3 cellular contexts compared by ENCODE assay signal in genomic region chr6:160535270-160535669, GRCh38.
TF ChIP-seq lines count a peak whose summit lies in the region.

No MANE protein-coding gene starts in this region.

TF ChIP-seq in HepG2, 621 proteins besides CTCF, POLR2A, EP300 and RAD21:
- 0 out of 2 replicates have a peak, but pooled peaks have one; percentile 41 for TF ChIP-seq FOXK2 (IDR thresholded peaks at IDR 0.05)
- no peak for TF ChIP-seq IRF2 (CRISPR knock-in tag; IDR thresholded peaks at IDR 0.05)
- no peak for TF ChIP-seq MYC (CRISPR knock-in tag; IDR thresholded peaks at IDR 0.05; ENCODE audit: borderline replicate concordance)
- TF ChIP-seq MYNN (CRISPR knock-in tag; IDR thresholded peaks at IDR 0.05; ENCODE audit: low read depth): no peak
- TF ChIP-seq TRIM22 (IDR thresholded peaks at IDR 0.05): peak; percentile 79; the same call in 1 of the 2 replicates
- TF ChIP-seq CREB1 (IDR thresholded peaks at IDR 0.05): peak; percentile 92
- no peak for TF ChIP-seq CREB1 (CRISPR knock-in tag; IDR thresholded peaks at IDR 0.05)
- TF ChIP-seq RFX1 (IDR thresholded peaks at IDR 0.05): no peak
- TF ChIP-seq SOX6 (IDR thresholded peaks at IDR 0.05): 0 out of 2 replicates have a peak, but pooled peaks have one; percentile 68
- no peak for TF ChIP-seq SOX6 (CRISPR knock-in tag; IDR thresholded peaks at IDR 0.05)
- no peak for TF ChIP-seq SP140L (CRISPR knock-in tag; IDR thresholded peaks at IDR 0.05; ENCODE audit: borderline replicate concordance)
- peak; percentile 56; the same call in 1 of the 2 replicates for TF ChIP-seq ARNT (IDR thresholded peaks at IDR 0.05)
- no peak for TF ChIP-seq ZNF7 (CRISPR knock-in tag; IDR thresholded peaks at IDR 0.05)
- TF ChIP-seq HINFP (CRISPR knock-in tag; IDR thresholded peaks at IDR 0.05; ENCODE audit: low read depth): no peak
- no peak for TF ChIP-seq ZNF816 (CRISPR knock-in tag; IDR thresholded peaks at IDR 0.05; ENCODE audit: borderline replicate concordance)
- TF ChIP-seq FOXP1 (IDR thresholded peaks at IDR 0.05): peak; percentile 51; the same call in 1 of the 2 replicates
- TF ChIP-seq FOXP1 (CRISPR knock-in tag; IDR thresholded peaks at IDR 0.05): no peak
- no peak for TF ChIP-seq RARA (CRISPR knock-in tag; IDR thresholded peaks at IDR 0.05)
- TF ChIP-seq ATF7 (IDR thresholded peaks at IDR 0.05): peak; percentile 95
- no peak for TF ChIP-seq ATF7 (CRISPR knock-in tag; IDR thresholded peaks at IDR 0.05)
- peak; percentile 42; the same call in 1 of the 2 replicates for TF ChIP-seq LCORL (IDR thresholded peaks at IDR 0.05)
- TF ChIP-seq LCORL (CRISPR knock-in tag; IDR thresholded peaks at IDR 0.05): no peak
- peak; percentile 86; the same call in 1 of the 2 replicates for TF ChIP-seq ATM (IDR thresholded peaks at IDR 0.05; ENCODE audit: borderline replicate concordance)
- TF ChIP-seq PLRG1 (conservative IDR thresholded peaks at IDR 0.05): peak; percentile 72; the same call in 1 of the 2 replicates
- TF ChIP-seq PHB2 (IDR thresholded peaks at IDR 0.05; ENCODE audit: partially characterized antibody): peak; percentile 76
- TF ChIP-seq NBN (conservative IDR thresholded peaks at IDR 0.05): 0 out of 2 replicates have a peak, but pooled peaks have one; percentile 14
- TF ChIP-seq NCOA5 (CRISPR knock-in tag; IDR thresholded peaks at IDR 0.05): no peak
- TF ChIP-seq IKZF1 (IDR thresholded peaks at IDR 0.05): peak; percentile 82; the same call in 1 of the 2 replicates
- TF ChIP-seq FOXA1 (IDR thresholded peaks at IDR 0.05): peak; percentile 58
- no peak for TF ChIP-seq FOXA1 (CRISPR knock-in tag; IDR thresholded peaks at IDR 0.05)

TF ChIP-seq in IMR-90, 13 proteins besides CTCF, POLR2A, EP300 and RAD21:
- TF ChIP-seq MXI1 (IDR thresholded peaks at IDR 0.05; ENCODE audit: borderline replicate concordance, low read depth, low read length): no peak
- no peak for TF ChIP-seq USF2 (IDR thresholded peaks at IDR 0.05; ENCODE audit: low read depth, low read length)
- no peak for TF ChIP-seq BHLHE40 (IDR thresholded peaks at IDR 0.05; ENCODE audit: low read depth, low read length)
- no peak for TF ChIP-seq FOS (IDR thresholded peaks at IDR 0.05; ENCODE audit: low read depth, low read length)
- TF ChIP-seq MAFK (IDR thresholded peaks at IDR 0.05; ENCODE audit: low read depth, low read length): no peak
- no peak for TF ChIP-seq NFE2L2 (IDR thresholded peaks at IDR 0.05; ENCODE audit: low read depth, low read length)
- TF ChIP-seq CEBPB (IDR thresholded peaks at IDR 0.05; ENCODE audit: low read depth, low read length): no peak
- TF ChIP-seq MAZ (IDR thresholded peaks at IDR 0.05; ENCODE audit: borderline replicate concordance, low read depth, low read length): no peak
- no peak for TF ChIP-seq ELK1 (IDR thresholded peaks at IDR 0.05; ENCODE audit: borderline replicate concordance, low read depth, low read length)
- TF ChIP-seq SMC3 (IDR thresholded peaks at IDR 0.05; ENCODE audit: low read depth, low read length): no peak
- TF ChIP-seq CHD1 (IDR thresholded peaks at IDR 0.05; ENCODE audit: low read depth, low read length): no peak
- TF ChIP-seq RFX5 (IDR thresholded peaks at IDR 0.05; ENCODE audit: low read depth, low read length): no peak
- no peak for TF ChIP-seq RCOR1 (IDR thresholded peaks at IDR 0.05; ENCODE audit: insufficient replicate concordance, low read length)

TF ChIP-seq in H1, 55 proteins besides CTCF, POLR2A, EP300 and RAD21:
- TF ChIP-seq ATF2 (IDR thresholded peaks at IDR 0.05; ENCODE audit: low read length) (no peak), CHD1 (IDR thresholded peaks at IDR 0.05; ENCODE audit: low read depth, low read length) (no peak), SIX5 (IDR thresholded peaks at IDR 0.05; ENCODE audit: low read depth, low read length) (no peak), MAFK (IDR thresholded peaks at IDR 0.05; ENCODE audit: low read depth, low read length) (no peak)
